In the genomic region with DNA sequence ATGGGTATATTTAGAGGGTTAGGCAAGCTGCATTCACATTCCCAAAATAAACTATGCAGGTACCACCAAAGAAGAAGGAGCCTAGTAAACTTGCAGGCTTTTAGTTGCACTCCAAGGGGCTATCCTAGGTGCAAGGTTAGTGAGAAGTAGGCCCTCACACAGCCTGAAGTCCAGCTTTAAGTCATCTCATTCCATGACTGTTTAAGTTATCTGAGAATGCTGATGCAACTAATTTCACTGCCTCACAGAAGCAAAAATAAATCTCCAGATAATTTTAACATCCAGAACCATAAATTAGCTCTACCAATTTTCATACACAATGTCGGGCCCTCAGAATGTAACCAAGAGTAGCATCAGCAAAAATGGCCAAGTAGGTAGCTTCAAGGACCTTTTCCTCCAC, we compare ENCODE assay signal across 20 cellular contexts. TPM values are rescaled to one million over a fixed set of nuclear protein-coding genes. Genes with fewer than 3 reads are reported as not detected.
A peak's percentile ranks its signal among the peaks of the same experiment; 100 is the strongest.
DNase-seq lines count a peak whose midpoint lies in the region; ATAC-seq and TF ChIP-seq lines count a peak whose summit lies in the region.
"Had no signal": no experiment of that assay in that cellular context is flagged by ENCODE, and none has a peak within 500 bp of the region (broad histone marks: within the 10 kb centered on the region; RNA-seq: fewer than 3 reads in every experiment).

No MANE protein-coding gene starts in this region.

- no peak for TF ChIP-seq CTCF in testis (IDR thresholded peaks at IDR 0.05)

- no peaks in the 10 kb centered on the region for H3K27me3 ChIP-seq in testis

- no peak overlapping the region for H3K27ac ChIP-seq in testis
- H3K27ac ChIP-seq: RWPE1, SK-N-MC had no signal

- H3K9me3 Mint-ChIP-seq in activated naive CD4-positive, alpha-beta T cell treated with anti-CD3 and anti-CD28 coated beads for 36 hours, result no peaks in the 10 kb centered on the region

- TF ChIP-seq POLR2A in testis (IDR thresholded peaks at IDR 0.05), result no peak

- no peak overlapping the region for H3K4me3 ChIP-seq in testis
- H3K4me3 ChIP-seq: SK-N-MC had no signal

- H3K9me3 ChIP-seq in testis, result no peaks in the 10 kb centered on the region

- DNase-seq in activated naive CD4-positive, alpha-beta T cell treated with anti-CD3 and anti-CD28 coated beads for 36 hours, result no peak
- DNase-seq in activated naive CD4-positive, alpha-beta T cell (lab: John Stamatoyannopoulos, UW), result no peak
- DNase-seq in amniotic epithelial cell (ENCODE audit: low read depth) (peak; percentile 19), iris pigment epithelial cell (ENCODE audit: low read depth) (peak; percentile 9), testis (no peak)
- DNase-seq in stimulated activated CD4-positive, alpha-beta T cell treated with anti-CD3 and anti-CD28 coated beads, Interleukin-12 subunit alpha, Interleukin-12 subunit beta, amount 100 ng/mL, for 4 hours, result no peak
- DNase-seq: CD4-positive, CD25-positive, alpha-beta regulatory T cell; EL; GF-D8; KG1; NCI-H1092 treated with DMSO at 0.1 percent for 48 hours; NCI-H1436 treated with DMSO at 0.1 percent for 48 hours; NCI-H1930; NCI-H2227 treated with DMSO at 0.1 percent for 48 hours; NCI-H510A; NCI-H748 treated with DMSO at 0.1 percent for 48 hours; SHP77 treated with DMSO at 0.1 percent for 48 hours had no signal

- WGBS in testis, 2 donors, result 76 to 93% methylated on average over 1 of the region's 1 CpG

- CTCF ChIA-PET in activated naive CD4-positive, alpha-beta T cell treated with anti-CD3 and anti-CD28 coated beads for 36 hours (lab: Charles Lee), result no interaction called here

- intact Hi-C loops in activated naive CD4-positive, alpha-beta T cell treated with anti-CD3 and anti-CD28 coated beads for 36 hours (cut with micrococcal nuclease), result no loop called here
- intact Hi-C loops in testis (cut with DNase I; ENCODE audit: low total_unique reads), result no loop called here

- no peaks in the 10 kb centered on the region for H3K4me1 Mint-ChIP-seq in activated naive CD4-positive, alpha-beta T cell treated with anti-CD3 and anti-CD28 coated beads for 36 hours (ENCODE audit: low read depth)
- H3K4me1 Mint-ChIP-seq: CD4-positive, CD25-positive, alpha-beta regulatory T cell had no signal

- no peaks in the 10 kb centered on the region for H3K4me1 ChIP-seq in testis

- peaks cover 6% of the 10 kb centered on the region for H3K27me3 Mint-ChIP-seq in activated naive CD4-positive, alpha-beta T cell treated with anti-CD3 and anti-CD28 coated beads for 36 hours (ENCODE audit: low read depth)
- H3K27me3 Mint-ChIP-seq: CD4-positive, CD25-positive, alpha-beta regulatory T cell had no signal

- H3K27ac Mint-ChIP-seq in activated naive CD4-positive, alpha-beta T cell treated with anti-CD3 and anti-CD28 coated beads for 36 hours, result peak overlapping the region; percentile 41

- H3K4me3 Mint-ChIP-seq in activated naive CD4-positive, alpha-beta T cell treated with anti-CD3 and anti-CD28 coated beads for 36 hours, result no peak overlapping the region
- H3K4me3 Mint-ChIP-seq: CD4-positive, CD25-positive, alpha-beta regulatory T cell had no signal

- no peaks in the 10 kb centered on the region for H3K36me3 ChIP-seq in testis (ENCODE audit: low read depth, missing control alignments)

- H3K36me3 Mint-ChIP-seq in activated naive CD4-positive, alpha-beta T cell treated with anti-CD3 and anti-CD28 coated beads for 36 hours (ENCODE audit: low read depth), result peaks cover 24% of the 10 kb centered on the region

- no peak for ATAC-seq in HG03442 (IDR thresholded peaks at IDR 0.05; ENCODE audit: unreplicated experiment)

RNA-seq across cellular contexts. Expression of a gene that starts 34.3 kb away (rescaled TPM):
- under 1 TPM in 1 of 2 experiments, not detected in 1; 0.15 TPM for total RNA-seq in activated naive CD4-positive, alpha-beta T cell treated with anti-CD3 and anti-CD28 coated beads for 36 hours
- total RNA-seq in testis, result 1 to 10 TPM; 2.6 to 4.0 TPM
- 5.6 TPM for polyA plus RNA-seq in testis (ENCODE audit: insufficient read depth, low read depth, low replicate concordance)

Comparison
In these comparisons a context has a peak if more than half of its experiments do, and no peak if none do; other contexts are left out.
1. DNase-seq: peak in amniotic epithelial cell (single experiment) and iris pigment epithelial cell (single experiment); none in activated naive CD4-positive, alpha-beta T cell treated with anti-CD3 and anti-CD28 coated beads for 36 hours (single experiment), activated naive CD4-positive, alpha-beta T cell (0 of 4), stimulated activated CD4-positive, alpha-beta T cell treated with anti-CD3 and anti-CD28 coated beads, Interleukin-12 subunit alpha, Interleukin-12 subunit beta, amount 100 ng/mL, for 4 hours (single experiment) and testis (single experiment).